Comparison of ENCODE assay signal across 30 cellular contexts in genomic region chr1:93516164-93516563, GRCh38.
DNase-seq lines count a peak whose midpoint lies in the region; ATAC-seq, FAIRE-seq and TF ChIP-seq lines count a peak whose summit lies in the region.
"Had no signal": no experiment of that assay in that cellular context is flagged by ENCODE, and none has a peak within 500 bp of the region (broad histone marks: within the 10 kb centered on the region; RNA-seq: fewer than 3 reads in every experiment).

No MANE protein-coding gene starts in this region.

- H3K27me3 ChIP-seq in GM06990 (replicated peaks; ENCODE audit: control insufficient read depth, insufficient read depth, low read length) = no peaks in the 10 kb centered on the region
- H3K27me3 ChIP-seq: BLaER1, Peyer's patch, stomach, tibial nerve had no signal

- H3K36me3 ChIP-seq in GM06990 (ENCODE audit: control insufficient read depth, insufficient read depth, low read length) = no peaks in the 10 kb centered on the region
- H3K36me3 ChIP-seq: Peyer's patch, tibial nerve had no signal

- TF ChIP-seq POLR2A in GM12891 (IDR thresholded peaks at IDR 0.05; ENCODE audit: low read depth, low read length) = no peak

- no peak overlapping the region for H3K27ac ChIP-seq in RWPE1
- H3K27ac ChIP-seq: BLaER1, Peyer's patch, SK-N-MC, stomach, tibial nerve had no signal

- ATAC-seq in SK-N-SH treated with all-trans-retinoic acid at 6 μM for 48 hours = no peak
- ATAC-seq: activated T-cell treated with anti-CD3 and anti-CD28 coated beads, Interleukin-2, amount 50 U/mL, for 4 hours; left cardiac atrium had no signal

- no peak for FAIRE-seq in GM12891 (lab: Jason Lieb, UNC)

- TF ChIP-seq CTCF in GM06990 (IDR thresholded peaks at IDR 0.05; ENCODE audit: insufficient read depth, low read length, poor library complexity, severe bottlenecking) (no peak), RWPE1 (conservative IDR thresholded peaks at IDR 0.05; ENCODE audit: low read depth) (no peak)

- DNase-seq in NCI-H82 (lab: John Stamatoyannopoulos, UW) (peak; percentile 23), NCI-H82 treated with DMSO at 0.1 percent for 48 hours (lab: John Stamatoyannopoulos, UW; ENCODE audit: unreplicated experiment) (no peak), GM06990 (ENCODE audit: extremely low read depth, insufficient read length) (peak; percentile 5), RWPE1 (ENCODE audit: low spot score) (peak; percentile 14), iPS-NIHi11 (ENCODE audit: low spot score) (peak; percentile 9), NCI-H2227 (lab: John Stamatoyannopoulos, UW; ENCODE audit: unreplicated experiment) (no peak), GM12891 (ENCODE audit: insufficient read length, low spot score) (no peak)
- DNase-seq: activated B cell treated with CpG ODN at 0.5 μM for 24 hours; activated CD4-positive, alpha-beta memory T cell treated with anti-CD3 and anti-CD28 coated beads for 36 hours; activated naive CD4-positive, alpha-beta T cell; activated T-cell treated with anti-CD3 and anti-CD28 coated beads, Interleukin-2, amount 50 U/mL, for 4 hours; amniotic stem cell; Caco-2; cortex of kidney; EL; glutamatergic neuron; left cardiac atrium; mesenchymal stem cell; naive B cell; NCI-H1092 treated with DMSO at 0.1 percent for 48 hours; NCI-H2081; NCI-H446; nucleus accumbens; Peyer's patch; stomach; T-helper 9 cell had no signal

- CTCF ChIA-PET in RWPE1 (lab: Yijun Ruan, JAX) = no interaction called here

- no peak overlapping the region for H3K4me3 ChIP-seq in GM06990 (replicated peaks; ENCODE audit: low read depth, low read length)
- H3K4me3 ChIP-seq: BLaER1, Peyer's patch, SK-N-MC, stomach, tibial nerve had no signal

- POLR2A ChIA-PET in RWPE1 (lab: Yijun Ruan, JAX; ENCODE audit: low non-redundant PET) = no interaction called here

TF ChIP-seq in GM12891, 5 proteins besides CTCF, POLR2A, EP300 and RAD21:
- no peak for TF ChIP-seq POU2F2 (IDR thresholded peaks at IDR 0.05; ENCODE audit: low read depth, low read length)

TF ChIP-seq in SK-N-SH treated with all-trans-retinoic acid at 6 μM for 48 hours, 23 proteins besides CTCF, POLR2A, EP300 and RAD21:
- TF ChIP-seq, protein P1, sequence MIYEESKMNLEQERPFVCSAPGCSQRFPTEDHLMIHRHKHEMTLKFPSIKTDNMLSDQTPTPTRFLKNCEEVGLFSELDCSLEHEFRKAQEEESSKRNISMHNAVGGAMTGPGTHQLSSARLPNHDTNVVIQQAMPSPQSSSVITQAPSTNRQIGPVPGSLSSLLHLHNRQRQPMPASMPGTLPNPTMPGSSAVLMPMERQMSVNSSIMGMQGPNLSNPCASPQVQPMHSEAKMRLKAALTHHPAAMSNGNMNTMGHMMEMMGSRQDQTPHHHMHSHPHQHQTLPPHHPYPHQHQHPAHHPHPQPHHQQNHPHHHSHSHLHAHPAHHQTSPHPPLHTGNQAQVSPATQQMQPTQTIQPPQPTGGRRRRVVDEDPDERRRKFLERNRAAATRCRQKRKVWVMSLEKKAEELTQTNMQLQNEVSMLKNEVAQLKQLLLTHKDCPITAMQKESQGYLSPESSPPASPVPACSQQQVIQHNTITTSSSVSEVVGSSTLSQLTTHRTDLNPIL (CRISPR knock-in tag; IDR thresholded peaks at IDR 0.05; ENCODE audit: low read depth) = no peak
- no peak for TF ChIP-seq ZFP30 (CRISPR knock-in tag; IDR thresholded peaks at IDR 0.05)
- no peak for TF ChIP-seq GLIS3 (CRISPR knock-in tag; IDR thresholded peaks at IDR 0.05)

Comparison
In these comparisons a context has a peak if more than half of its experiments do, and no peak if none do; other contexts are left out.
1. DNase-seq: peak in NCI-H82 (single experiment), GM06990 (single experiment), RWPE1 (single experiment) and iPS-NIHi11 (single experiment); none in NCI-H82 treated with DMSO at 0.1 percent for 48 hours (single experiment), NCI-H2227 (single experiment) and GM12891 (single experiment).